10 cellular contexts compared by ENCODE assay signal in genomic region chr15:76988874-76989780, GRCh38. TPM values are rescaled to one million over a fixed set of nuclear protein-coding genes. Genes with fewer than 3 reads are reported as not detected.
DNase-seq lines count a peak whose midpoint lies in the region; ATAC-seq and TF ChIP-seq lines count a peak whose summit lies in the region.
"Had no signal": no experiment of that assay in that cellular context is flagged by ENCODE, and none has a peak within 500 bp of the region (broad histone marks: within the 10 kb centered on the region; RNA-seq: fewer than 3 reads in every experiment).

No MANE protein-coding gene starts in this region.

- no peak for TF ChIP-seq CTCF in glutamatergic neuron (IDR thresholded peaks at IDR 0.05; ENCODE audit: partially characterized antibody, unreplicated experiment)

- DNase-seq in activated T-cell treated with anti-CD3 and anti-CD28 coated beads, Interleukin-2, amount 50 U/mL, for 4 hours, result no peak
- DNase-seq in activated T-cell treated with anti-CD3 and anti-CD28 coated beads for 4 hours (no peak), NCI-H526 (lab: John Stamatoyannopoulos, UW) (peak; percentile 79 to 86), glutamatergic neuron (no peak), NCI-H524 treated with DMSO at 0.1 percent for 48 hours (lab: John Stamatoyannopoulos, UW) (no peak), ACHN (no peak)
- DNase-seq: NCI-H187 had no signal

- peak; percentile 6 to 11 for ATAC-seq in activated T-cell treated with anti-CD3 and anti-CD28 coated beads, Interleukin-2, amount 50 U/mL, for 4 hours
- no peak for ATAC-seq in GM18519 (IDR thresholded peaks at IDR 0.05; ENCODE audit: low FRiP score, unreplicated experiment)

- no peak overlapping the region for H3K27ac Mint-ChIP-seq in glutamatergic neuron (ENCODE audit: unreplicated experiment)

- peak overlapping the region; percentile 24 for H3K27ac ChIP-seq in stomach smooth muscle (ENCODE audit: low read length)
- H3K27ac ChIP-seq: ascending aorta had no signal

- H3K9me3 Mint-ChIP-seq in activated T-cell treated with anti-CD3 and anti-CD28 coated beads, Interleukin-2, amount 50 U/mL, for 4 hours, result no peaks in the 10 kb centered on the region
- H3K9me3 Mint-ChIP-seq in glutamatergic neuron (ENCODE audit: unreplicated experiment), result peaks cover 4% of the 10 kb centered on the region

- no peaks in the 10 kb centered on the region for H3K36me3 ChIP-seq in stomach smooth muscle (ENCODE audit: control insufficient read depth in 2 of 2, insufficient read depth in 2 of 2, low read length in 2 of 2)
- H3K36me3 ChIP-seq: ascending aorta had no signal

- no peaks in the 10 kb centered on the region for H3K27me3 Mint-ChIP-seq in activated T-cell treated with anti-CD3 and anti-CD28 coated beads, Interleukin-2, amount 50 U/mL, for 4 hours (ENCODE audit: low read depth)
- H3K27me3 Mint-ChIP-seq in glutamatergic neuron (ENCODE audit: unreplicated experiment), result peaks cover 7% of the 10 kb centered on the region

- no peak overlapping the region for H3K9ac ChIP-seq in stomach smooth muscle (ENCODE audit: low read length in 2 of 2)

- no peaks in the 10 kb centered on the region for H3K36me3 Mint-ChIP-seq in activated T-cell treated with anti-CD3 and anti-CD28 coated beads, Interleukin-2, amount 50 U/mL, for 4 hours (ENCODE audit: insufficient read depth)
- no peaks in the 10 kb centered on the region for H3K36me3 Mint-ChIP-seq in glutamatergic neuron (ENCODE audit: unreplicated experiment)

- H3K4me1 ChIP-seq in stomach smooth muscle (ENCODE audit: control insufficient read depth, insufficient read depth, low read length), result peaks cover 5% of the 10 kb centered on the region
- H3K4me1 ChIP-seq: ascending aorta had no signal

- no peaks in the 10 kb centered on the region for H3K9me3 ChIP-seq in stomach smooth muscle (ENCODE audit: control insufficient read depth in 2 of 2, low read length in 2 of 2)
- H3K9me3 ChIP-seq: ascending aorta had no signal

- H3K27me3 ChIP-seq in stomach smooth muscle (ENCODE audit: control insufficient read depth in 1 of 2, insufficient read depth in 2 of 2, low read length in 2 of 2), result no peaks in the 10 kb centered on the region
- H3K27me3 ChIP-seq: ascending aorta had no signal

- no peak overlapping the region for H3K4me3 ChIP-seq in stomach smooth muscle (ENCODE audit: low read length in 2 of 2)
- H3K4me3 ChIP-seq: ascending aorta had no signal

- peak overlapping the region; percentile 74 for H3K4me3 Mint-ChIP-seq in activated T-cell treated with anti-CD3 and anti-CD28 coated beads, Interleukin-2, amount 50 U/mL, for 4 hours
- peak overlapping the region; percentile 55 for H3K4me3 Mint-ChIP-seq in glutamatergic neuron (ENCODE audit: unreplicated experiment)

- peaks cover 41% of the 10 kb centered on the region for H3K4me1 Mint-ChIP-seq in activated T-cell treated with anti-CD3 and anti-CD28 coated beads, Interleukin-2, amount 50 U/mL, for 4 hours (ENCODE audit: low read depth)
- H3K4me1 Mint-ChIP-seq in glutamatergic neuron (ENCODE audit: low read depth, unreplicated experiment), result peaks cover 32% of the 10 kb centered on the region

- in situ Hi-C loops in ACHN (cut with HindIII; ENCODE audit: low pct_ligation_motif_present, low pct_unique_long_range_greater_than_20kb, low sequenced_read_pairs), result no loop called here

RNA-seq across cellular contexts. Expression of gene PSTPIP1, which starts 5.8 kb away (rescaled TPM):
- 100 to 1,000 TPM in 1 of 3 donors, 10 to 100 TPM in 2; 85.4 to 130 (median 92.1) TPM for total RNA-seq in activated T-cell treated with anti-CD3 and anti-CD28 coated beads, Interleukin-2, amount 50 U/mL, for 4 hours
- 12.4 TPM for total RNA-seq in glutamatergic neuron (ENCODE audit: unreplicated experiment)

RNA-seq across cellular contexts. Expression of gene RCN2, which starts 57.6 kb away (rescaled TPM):
- total RNA-seq in activated T-cell treated with anti-CD3 and anti-CD28 coated beads, Interleukin-2, amount 50 U/mL, for 4 hours, result 10 to 100 TPM; 26.7 to 30.3 (median 27.5) TPM
- 137 TPM for total RNA-seq in glutamatergic neuron (ENCODE audit: unreplicated experiment)

Comparison
In these comparisons a context has a peak if more than half of its experiments do, and no peak if none do; other contexts are left out.
1. DNase-seq: peak in NCI-H526 (2 of 2); none in activated T-cell treated with anti-CD3 and anti-CD28 coated beads, Interleukin-2, amount 50 U/mL, for 4 hours (single experiment), activated T-cell treated with anti-CD3 and anti-CD28 coated beads for 4 hours (single experiment), glutamatergic neuron (single experiment), NCI-H524 treated with DMSO at 0.1 percent for 48 hours (single experiment) and ACHN (single experiment).